Comparison of ENCODE assay signal across 1 cellular context in genomic region chr17:49259663-49260010, GRCh38.
TF ChIP-seq lines count a peak whose summit lies in the region.

No MANE protein-coding gene starts in this region.

TF ChIP-seq in H1, 55 proteins besides CTCF, POLR2A, EP300 and RAD21:
- no peak for TF ChIP-seq KDM4A (IDR thresholded peaks at IDR 0.05; ENCODE audit: low read depth, low read length, severe bottlenecking)
- TF ChIP-seq SIRT6 (IDR thresholded peaks at IDR 0.05; ENCODE audit: low read length), result no peak
- no peak for TF ChIP-seq KDM5A (IDR thresholded peaks at IDR 0.05; ENCODE audit: low read length)
- TF ChIP-seq RXRA (IDR thresholded peaks at IDR 0.05; ENCODE audit: insufficient read depth, low read depth, low read length), result no peak
- no peak for TF ChIP-seq YY1 (IDR thresholded peaks at IDR 0.05; ENCODE audit: low read depth, low read length)
- no peak for TF ChIP-seq ATF2 (IDR thresholded peaks at IDR 0.05; ENCODE audit: low read length)
- no peak for TF ChIP-seq TBP (IDR thresholded peaks at IDR 0.05; ENCODE audit: low read depth, low read length)
- TF ChIP-seq CHD7 (IDR thresholded peaks at IDR 0.05; ENCODE audit: insufficient replicate concordance, low read length), result no peak
- no peak for TF ChIP-seq BACH1 (IDR thresholded peaks at IDR 0.05; ENCODE audit: low read length)
- TF ChIP-seq EGR1 (IDR thresholded peaks at IDR 0.05; ENCODE audit: borderline replicate concordance, low read depth, low read length), result no peak
- TF ChIP-seq JUND (IDR thresholded peaks at IDR 0.05; ENCODE audit: low read length), result no peak
- no peak for TF ChIP-seq ATF3 (IDR thresholded peaks at IDR 0.05; ENCODE audit: insufficient read depth, low read depth, low read length)
- no peak for TF ChIP-seq MAX (IDR thresholded peaks at IDR 0.05)
- TF ChIP-seq ASH2L (IDR thresholded peaks at IDR 0.05; ENCODE audit: low read length), result no peak
- no peak for TF ChIP-seq CHD2 (IDR thresholded peaks at IDR 0.05; ENCODE audit: low read length)
- TF ChIP-seq TCF12 (IDR thresholded peaks at IDR 0.05; ENCODE audit: low read depth, low read length), result no peak
- no peak for TF ChIP-seq POU5F1 (IDR thresholded peaks at IDR 0.05; ENCODE audit: low read depth, low read length)
- TF ChIP-seq CREB1 (IDR thresholded peaks at IDR 0.05), result no peak
- no peak for TF ChIP-seq HDAC6 (IDR thresholded peaks at IDR 0.05; ENCODE audit: low read depth, low read length)
- TF ChIP-seq KDM1A (IDR thresholded peaks at IDR 0.05; ENCODE audit: borderline replicate concordance, low read length), result no peak
